In genomic region chr9:35277171-35277520, GRCh38 we compare ENCODE assay signal across 17 cellular contexts.
A peak's percentile ranks its signal among the peaks of the same experiment; 100 is the strongest.
DNase-seq lines count a peak whose midpoint lies in the region; ATAC-seq and TF ChIP-seq lines count a peak whose summit lies in the region.
"Had no signal": no experiment of that assay in that cellular context is flagged by ENCODE, and none has a peak within 500 bp of the region (broad histone marks: within the 10 kb centered on the region; RNA-seq: fewer than 3 reads in every experiment).

No MANE protein-coding gene starts in this region.

- H3K9me2 ChIP-seq in GM23248 (ENCODE audit: insufficient read depth): no peaks in the 10 kb centered on the region

- no peaks in the 10 kb centered on the region for H3K9me3 Mint-ChIP-seq in activated T-cell treated with anti-CD3 and anti-CD28 coated beads, Interleukin-2, amount 50 U/mL, for 4 hours
- H3K9me3 Mint-ChIP-seq in activated T-cell treated with anti-CD3 and anti-CD28 coated beads, Interleukin-2, amount 50 U/mL, for 72 hours: no peaks in the 10 kb centered on the region
- no peaks in the 10 kb centered on the region for H3K9me3 Mint-ChIP-seq in Caco-2 (ENCODE audit: unreplicated experiment)
- H3K9me3 Mint-ChIP-seq: activated T-helper 1 cell treated with anti-CD3 and anti-CD28 coated beads, Interleukin-12 subunit alpha, Interleukin-12 subunit beta, Interleukin-2, Interleukin-4 antibody, amounts not matched to agents 30 ng/mL and 10 ng/mL and 1 ng/mL, durations not matched to agents 14 hours and 24 hours and 36 hours had no signal

- no peak overlapping the region for H3K4me2 ChIP-seq in GM23248 (ENCODE audit: unreplicated experiment)

- peaks cover 24% of the 10 kb centered on the region for H3K4me1 Mint-ChIP-seq in activated T-cell treated with anti-CD3 and anti-CD28 coated beads, Interleukin-2, amount 50 U/mL, for 4 hours (ENCODE audit: low read depth)
- peaks cover 37% of the 10 kb centered on the region for H3K4me1 Mint-ChIP-seq in activated T-cell treated with anti-CD3 and anti-CD28 coated beads, Interleukin-2, amount 50 U/mL, for 72 hours (ENCODE audit: low read depth)
- H3K4me1 Mint-ChIP-seq in Caco-2 (ENCODE audit: low read depth, unreplicated experiment): no peaks in the 10 kb centered on the region

- WGBS in GM23248 (ENCODE audit: low coverage in 1 of 2, low lambda C conversion rate in 2 of 2, missing lambda C conversion rate in 2 of 2), 2 experiments: 45 to 46% methylated on average over 1 of the region's 1 CpG

- no peaks in the 10 kb centered on the region for H3K79me2 ChIP-seq in GM23248 (ENCODE audit: insufficient read depth)

- H3K27me3 ChIP-seq in breast epithelium: no peaks in the 10 kb centered on the region
- no peaks in the 10 kb centered on the region for H3K27me3 ChIP-seq in left lung
- no peaks in the 10 kb centered on the region for H3K27me3 ChIP-seq in thoracic aorta (replicated peaks; ENCODE audit: insufficient read depth)
- H3K27me3 ChIP-seq in Caco-2 (replicated peaks; ENCODE audit: control insufficient read depth, insufficient read depth, low read length): no peaks in the 10 kb centered on the region
- H3K27me3 ChIP-seq in GM23248 (replicated peaks; ENCODE audit: insufficient read depth): no peaks in the 10 kb centered on the region
- H3K27me3 ChIP-seq: body of pancreas, Peyer's patch, suprapubic skin had no signal

- CTCF ChIA-PET in Caco-2 (lab: Charles Lee): interaction anchor here (0.6 to 0.8 kb wide), 2 partner anchors 161 to 516 kb away, joined by 3 to 5 read pairs; partner anchors contain the start of gene ATOSB

- H3K36me3 Mint-ChIP-seq in activated T-cell treated with anti-CD3 and anti-CD28 coated beads, Interleukin-2, amount 50 U/mL, for 4 hours (ENCODE audit: insufficient read depth): no peaks in the 10 kb centered on the region
- H3K36me3 Mint-ChIP-seq in activated T-cell treated with anti-CD3 and anti-CD28 coated beads, Interleukin-2, amount 50 U/mL, for 72 hours (ENCODE audit: insufficient read depth in 2 of 2): no peaks in the 10 kb centered on the region
- H3K36me3 Mint-ChIP-seq in Caco-2 (ENCODE audit: insufficient read depth, unreplicated experiment): no peaks in the 10 kb centered on the region

- H3K27me3 Mint-ChIP-seq in activated T-cell treated with anti-CD3 and anti-CD28 coated beads, Interleukin-2, amount 50 U/mL, for 4 hours (ENCODE audit: low read depth): peaks cover under 1% of the 10 kb centered on the region
- no peaks in the 10 kb centered on the region for H3K27me3 Mint-ChIP-seq in activated T-cell treated with anti-CD3 and anti-CD28 coated beads, Interleukin-2, amount 50 U/mL, for 72 hours (ENCODE audit: low read depth)
- no peaks in the 10 kb centered on the region for H3K27me3 Mint-ChIP-seq in Caco-2 (ENCODE audit: insufficient read depth, unreplicated experiment)

- no peak overlapping the region for H3K9ac ChIP-seq in GM23248

- H2AFZ ChIP-seq in GM23248: no peak overlapping the region

- peaks cover 24% of the 10 kb centered on the region for H3F3A ChIP-seq in GM23248 (ENCODE audit: insufficient read depth)

- BruUV-seq in Caco-2 (replicated peaks; lab: Mats Ljungman, UMichigan): no TSS peak

- no peak for DNase-seq in activated T-cell treated with anti-CD3 and anti-CD28 coated beads, Interleukin-2, amount 50 U/mL, for 4 hours
- DNase-seq in activated T-cell treated with anti-CD3 and anti-CD28 coated beads, Interleukin-2, amount 50 U/mL, for 72 hours: no peak
- DNase-seq in breast epithelium (ENCODE audit: low spot score in 2 of 2) (no peak), left lung (no peak), thoracic aorta (ENCODE audit: low spot score) (no peak), Caco-2 (no peak), GM23248 (no peak)
- DNase-seq: activated CD4-positive, alpha-beta T cell treated with anti-CD3 and anti-CD28 coated beads, Interleukin-2, amount 10 ng/mL, durations not matched to agents 24 days and 14 days; body of pancreas; DMS79 treated with DMSO at 0.1 percent for 48 hours; NCI-H1417 treated with DMSO at 0.1 percent for 48 hours; NCI-H510A; Peyer's patch had no signal

- H3K27ac ChIP-seq in breast epithelium (no peak overlapping the region), left lung (peak overlapping the region; percentile 39 to 59), thoracic aorta (peak overlapping the region; percentile 3 to 6), GM23248 (no peak overlapping the region)
- H3K27ac ChIP-seq: body of pancreas, suprapubic skin had no signal

- H3K4me3 ChIP-seq in breast epithelium (peak overlapping the region; percentile 21 to 35 (median 29)), left lung (no peak overlapping the region), thoracic aorta (peak overlapping the region; percentile 39), Caco-2 (ENCODE audit: low read depth, low read length) (no peak overlapping the region), GM23248 (no peak overlapping the region)
- H3K4me3 ChIP-seq: body of pancreas, GM12878 had no signal

- intact Hi-C loops in breast epithelium (cut with DNase I; ENCODE audit: low total_unique reads) (no loop called here), left lung (cut with DNase I) (no loop called here), Caco-2 (cut with micrococcal nuclease; ENCODE audit: unreplicated experiment) (no loop called here)

- no peak for TF ChIP-seq POLR2A in breast epithelium (IDR thresholded peaks at IDR 0.05)

- no peaks in the 10 kb centered on the region for H4K20me1 ChIP-seq in GM23248 (ENCODE audit: insufficient read depth)

- H3K4me3 Mint-ChIP-seq in activated T-cell treated with anti-CD3 and anti-CD28 coated beads, Interleukin-2, amount 50 U/mL, for 4 hours: peak overlapping the region; percentile 67
- H3K4me3 Mint-ChIP-seq in activated T-cell treated with anti-CD3 and anti-CD28 coated beads, Interleukin-2, amount 50 U/mL, for 72 hours: peak overlapping the region in 1 of 2 donors; percentile 26
- H3K4me3 Mint-ChIP-seq in Caco-2 (ENCODE audit: unreplicated experiment): no peak overlapping the region
- H3K4me3 Mint-ChIP-seq: activated CD4-positive, alpha-beta T cell treated with anti-CD3 and anti-CD28 coated beads, Interleukin-2, amount 10 ng/mL, durations not matched to agents 24 days and 14 days; activated T-helper 1 cell treated with anti-CD3 and anti-CD28 coated beads, Interleukin-12 subunit alpha, Interleukin-12 subunit beta, Interleukin-2, Interleukin-4 antibody, amounts not matched to agents 30 ng/mL and 10 ng/mL and 1 ng/mL, durations not matched to agents 14 hours and 24 hours and 36 hours had no signal

- H3K9me3 ChIP-seq in breast epithelium (no peaks in the 10 kb centered on the region), left lung (no peaks in the 10 kb centered on the region), thoracic aorta (no peaks in the 10 kb centered on the region), Caco-2 (no peaks in the 10 kb centered on the region), GM23248 (ENCODE audit: low read depth) (no peaks in the 10 kb centered on the region)
- H3K9me3 ChIP-seq: body of pancreas, Peyer's patch, suprapubic skin had no signal

- ATAC-seq in activated T-cell treated with anti-CD3 and anti-CD28 coated beads, Interleukin-2, amount 50 U/mL, for 4 hours: no peak
- ATAC-seq in activated T-cell treated with anti-CD3 and anti-CD28 coated beads, Interleukin-2, amount 50 U/mL, for 72 hours (replicated peaks in 1 of 2): no peak
- ATAC-seq in left lung: no peak
- no peak for ATAC-seq in thoracic aorta (ENCODE audit: insufficient number of reproducible peaks, low FRiP score, low read depth)
- no peak for ATAC-seq in HG03097 (IDR thresholded peaks at IDR 0.05; ENCODE audit: low FRiP score, unreplicated experiment)
- ATAC-seq: body of pancreas had no signal

- H3K36me3 ChIP-seq in breast epithelium (no peaks in the 10 kb centered on the region), left lung (no peaks in the 10 kb centered on the region), thoracic aorta (no peaks in the 10 kb centered on the region), Caco-2 (ENCODE audit: control insufficient read depth, insufficient read depth, low read length) (no peaks in the 10 kb centered on the region), GM23248 (ENCODE audit: low read depth) (no peaks in the 10 kb centered on the region)
- H3K36me3 ChIP-seq: Peyer's patch, suprapubic skin had no signal

- in situ Hi-C loops in GM23248 (cut with MboI): no loop called here

- H3K4me1 ChIP-seq in breast epithelium (no peaks in the 10 kb centered on the region), left lung (peaks cover 6 to 27% of the 10 kb centered on the region in 2 donors), thoracic aorta (ENCODE audit: control insufficient read depth in 1 of 2, low read depth in 2 of 2) (peaks cover 3 to 20% of the 10 kb centered on the region in 2 donors), Caco-2 (no peaks in the 10 kb centered on the region), GM23248 (ENCODE audit: insufficient read depth) (peaks cover 29% of the 10 kb centered on the region)
- H3K4me1 ChIP-seq: body of pancreas, Peyer's patch had no signal

- no peak for TF ChIP-seq CTCF in breast epithelium (IDR thresholded peaks at IDR 0.05)
- no peak for TF ChIP-seq CTCF in left lung (IDR thresholded peaks at IDR 0.05)
- TF ChIP-seq CTCF in thoracic aorta (IDR thresholded peaks at IDR 0.05): no peak
- TF ChIP-seq CTCF in Caco-2 (IDR thresholded peaks at IDR 0.05; ENCODE audit: insufficient read depth in 1 of 2, low read depth in 1 of 2, low read length in 1 of 2, severe bottlenecking in 1 of 2, unreplicated experiment in 1 of 2): no peak

- POLR2A ChIA-PET in Caco-2 (lab: Charles Lee): no interaction called here

- H3K27ac Mint-ChIP-seq in activated T-cell treated with anti-CD3 and anti-CD28 coated beads, Interleukin-2, amount 50 U/mL, for 72 hours: no peak overlapping the region
- no peak overlapping the region for H3K27ac Mint-ChIP-seq in Caco-2 (ENCODE audit: unreplicated experiment)
- H3K27ac Mint-ChIP-seq: activated CD4-positive, alpha-beta T cell treated with anti-CD3 and anti-CD28 coated beads, Interleukin-2, amount 10 ng/mL, durations not matched to agents 24 days and 14 days; activated T-helper 1 cell treated with anti-CD3 and anti-CD28 coated beads, Interleukin-12 subunit alpha, Interleukin-12 subunit beta, Interleukin-2, Interleukin-4 antibody, amounts not matched to agents 30 ng/mL and 10 ng/mL and 1 ng/mL, durations not matched to agents 14 hours and 24 hours and 36 hours had no signal

Comparison
In these comparisons a context has a peak if more than half of its experiments do, and no peak if none do; other contexts are left out.
1. H3K27ac ChIP-seq: peak in left lung (2 of 2) and thoracic aorta (2 of 2); none in breast epithelium (0 of 2) and GM23248 (single experiment).
2. H3K4me3 ChIP-seq: peak in breast epithelium (3 of 3) and thoracic aorta (single experiment); none in left lung (0 of 2), Caco-2 (single experiment) and GM23248 (single experiment).